In the genomic region with DNA sequence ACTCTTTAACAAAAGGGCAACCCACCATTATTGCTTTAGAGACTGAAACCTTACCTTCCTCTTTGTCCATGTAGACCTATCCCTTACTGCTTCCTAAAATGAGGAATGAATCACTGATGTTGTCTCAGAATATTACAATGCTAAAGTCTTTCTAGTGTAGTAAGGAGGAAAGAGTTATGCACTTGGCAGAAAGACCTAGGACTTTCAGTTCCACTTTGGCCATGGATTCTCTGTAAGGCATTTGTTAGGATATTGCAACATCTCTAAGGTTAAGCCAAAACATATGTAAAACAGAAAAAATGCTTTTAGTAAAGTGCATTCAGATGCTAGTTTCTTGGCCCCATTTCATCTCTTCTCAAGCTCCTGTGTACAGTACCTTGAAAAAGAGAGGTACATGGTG, we compare ENCODE assay signal across 14 cellular contexts.
A peak's percentile ranks its signal among the peaks of the same experiment; 100 is the strongest.
DNase-seq lines count a peak whose midpoint lies in the region; ATAC-seq and TF ChIP-seq lines count a peak whose summit lies in the region.
"Had no signal": no experiment of that assay in that cellular context is flagged by ENCODE, and none has a peak within 500 bp of the region (broad histone marks: within the 10 kb centered on the region; RNA-seq: fewer than 3 reads in every experiment).

No MANE protein-coding gene starts in this region.

- no peaks in the 10 kb centered on the region for H3K9me3 ChIP-seq in effector memory CD4-positive, alpha-beta T cell (ENCODE audit: control insufficient read depth, low read length)
- H3K9me3 ChIP-seq: HAP-1 had no signal

- H3K27me3 ChIP-seq in effector memory CD4-positive, alpha-beta T cell (replicated peaks; ENCODE audit: control insufficient read depth, insufficient read depth, low read length, poor library complexity, severe bottlenecking), result no peaks in the 10 kb centered on the region

- H3K4me3 ChIP-seq in fibroblast of pulmonary artery (replicated peaks; ENCODE audit: low read depth, low read length), result no peak overlapping the region
- no peak overlapping the region for H3K4me3 ChIP-seq in effector memory CD4-positive, alpha-beta T cell (ENCODE audit: insufficient read depth, low read depth, low read length, poor library complexity, severe bottlenecking)
- H3K4me3 ChIP-seq: HAP-1, SK-N-MC had no signal

- H3K36me3 Mint-ChIP-seq in progenitor cell of endocrine pancreas (ENCODE audit: insufficient read depth), result no peaks in the 10 kb centered on the region

- H3K4me1 ChIP-seq in effector memory CD4-positive, alpha-beta T cell (ENCODE audit: control insufficient read depth, insufficient read depth, low read length, poor library complexity, severe bottlenecking), result no peaks in the 10 kb centered on the region

- H3K27me3 Mint-ChIP-seq in progenitor cell of endocrine pancreas, result no peaks in the 10 kb centered on the region
- H3K27me3 Mint-ChIP-seq: activated CD4-positive, alpha-beta memory T cell treated with anti-CD3 and anti-CD28 coated beads, Interleukin-2, amount 10 ng/mL, durations not matched to agents 7 days and 5 days had no signal

- peaks cover 28% of the 10 kb centered on the region for H3K4me1 Mint-ChIP-seq in progenitor cell of endocrine pancreas (ENCODE audit: low read depth)
- H3K4me1 Mint-ChIP-seq: activated CD4-positive, alpha-beta memory T cell treated with anti-CD3 and anti-CD28 coated beads, Interleukin-2, amount 10 ng/mL, durations not matched to agents 7 days and 5 days had no signal

- no peak overlapping the region for H3K4me3 Mint-ChIP-seq in progenitor cell of endocrine pancreas (ENCODE audit: low read depth)
- H3K4me3 Mint-ChIP-seq: activated CD4-positive, alpha-beta memory T cell treated with anti-CD3 and anti-CD28 coated beads, Interleukin-2, amount 10 ng/mL, durations not matched to agents 7 days and 5 days had no signal

- DNase-seq in EH (ENCODE audit: low read depth) (peak; percentile 88), NOMO-1 treated with dmso at 0.1 percent for 144 hours (lab: John Stamatoyannopoulos, UW; ENCODE audit: unreplicated experiment) (peak; percentile 64), fibroblast of pulmonary artery (ENCODE audit: low read depth) (peak; percentile 95), progenitor cell of endocrine pancreas (ENCODE audit: low spot score, unreplicated experiment) (no peak), A172 (ENCODE audit: low spot score) (no peak), HuH-7 (ENCODE audit: low spot score) (no peak)
- DNase-seq in effector memory CD4-positive, alpha-beta T cell, result no peak
- DNase-seq: activated CD4-positive, alpha-beta memory T cell treated with anti-CD3 and anti-CD28 coated beads, Interleukin-2, amount 10 ng/mL, durations not matched to agents 7 days and 5 days; glutamatergic neuron; NCI-H2107; stimulated activated CD4-positive, alpha-beta T cell treated with anti-CD3 and anti-CD28 coated beads, Interleukin-4, amount 100 ng/mL, for 4 hours had no signal

- ATAC-seq in GM19397 (IDR thresholded peaks at IDR 0.05; ENCODE audit: unreplicated experiment), result no peak

- H3K9me3 Mint-ChIP-seq in progenitor cell of endocrine pancreas (ENCODE audit: low read depth), result no peaks in the 10 kb centered on the region
- H3K9me3 Mint-ChIP-seq: activated CD4-positive, alpha-beta memory T cell treated with anti-CD3 and anti-CD28 coated beads, Interleukin-2, amount 10 ng/mL, durations not matched to agents 7 days and 5 days had no signal

- no peak overlapping the region for H3K27ac ChIP-seq in effector memory CD4-positive, alpha-beta T cell (ENCODE audit: insufficient read depth, low read length, poor library complexity, severe bottlenecking)
- H3K27ac ChIP-seq: SK-N-MC had no signal

- no peak for TF ChIP-seq CTCF in fibroblast of pulmonary artery (IDR thresholded peaks at IDR 0.05; ENCODE audit: low read length, missing control alignments)
- TF ChIP-seq CTCF in progenitor cell of endocrine pancreas (IDR thresholded peaks at IDR 0.05; ENCODE audit: unreplicated experiment), result no peak

- peak overlapping the region; percentile 35 for H3K27ac Mint-ChIP-seq in progenitor cell of endocrine pancreas
- H3K27ac Mint-ChIP-seq: activated CD4-positive, alpha-beta memory T cell treated with anti-CD3 and anti-CD28 coated beads, Interleukin-2, amount 10 ng/mL, durations not matched to agents 7 days and 5 days had no signal

- no peaks in the 10 kb centered on the region for H3K36me3 ChIP-seq in effector memory CD4-positive, alpha-beta T cell (ENCODE audit: control insufficient read depth, insufficient read depth, low read length)
- H3K36me3 ChIP-seq: HAP-1 had no signal

Comparison
In these comparisons a context has a peak if more than half of its experiments do, and no peak if none do; other contexts are left out.
1. DNase-seq: peak in EH (single experiment), NOMO-1 treated with dmso at 0.1 percent for 144 hours (single experiment) and fibroblast of pulmonary artery (single experiment); none in progenitor cell of endocrine pancreas (single experiment), A172 (single experiment), effector memory CD4-positive, alpha-beta T cell (0 of 3) and HuH-7 (single experiment).